Comparison of ENCODE assay signal across 25 cellular contexts in the genomic region with DNA sequence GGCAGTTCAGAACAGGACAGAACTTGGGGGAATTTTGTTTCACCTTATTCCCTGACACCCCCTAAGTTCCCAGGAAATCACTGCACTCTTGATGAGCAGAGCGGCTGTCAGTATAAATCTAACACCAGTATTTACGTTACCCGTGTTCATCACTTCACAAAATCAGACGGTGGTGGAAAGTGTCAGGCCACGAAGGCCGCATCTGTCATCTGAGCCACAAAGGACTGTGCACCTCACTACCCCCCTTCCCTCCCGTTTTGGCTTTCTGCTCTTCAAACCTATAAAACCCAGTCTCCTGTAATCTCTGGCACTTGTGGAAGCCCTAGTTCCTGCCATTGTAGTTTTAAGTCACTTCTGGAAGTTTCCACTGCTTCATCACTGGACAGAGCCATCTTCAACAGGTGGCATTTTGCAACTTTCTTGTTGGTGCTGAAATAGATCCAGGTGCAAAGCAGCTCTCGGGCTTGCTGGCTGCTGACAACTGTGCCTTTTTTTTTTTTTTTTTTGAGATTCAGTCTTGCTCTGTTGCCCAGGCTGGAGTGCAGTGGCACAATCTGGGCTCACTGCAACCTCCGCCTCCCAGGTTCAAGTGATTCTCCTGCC.
"Had no signal": no experiment of that assay in that cellular context is flagged by ENCODE, and none has a peak within 500 bp of the region (broad histone marks: within the 10 kb centered on the region; RNA-seq: fewer than 3 reads in every experiment).

No MANE protein-coding gene starts in this region.

- H3K4me1 Mint-ChIP-seq: stimulated activated naive CD8-positive, alpha-beta T cell treated with anti-CD3 and anti-CD28 coated beads, Interleukin-15, amount 100 ng/mL, for 72 hours had no signal

- H2AFZ ChIP-seq: hepatocyte, parathyroid adenoma had no signal

- H3K27ac Mint-ChIP-seq: nephron progenitor cell; stimulated activated naive B cell treated with anti-CD40 and anti-IgM and Interleukin-4, amounts not matched to agents 10 μg/mL and 1 μg/mL and 100 μg/mL, for 72 hours; stimulated activated naive CD8-positive, alpha-beta T cell treated with anti-CD3 and anti-CD28 coated beads, Interleukin-15, amount 100 ng/mL, for 72 hours had no signal

- DNase-seq: effector memory CD4-positive, alpha-beta T cell; erythroblast; foreskin melanocyte; head of caudate nucleus; left colon; left ventricle myocardium superior; mesenchymal stem cell; midbrain; nephron progenitor cell; retina; stimulated activated CD4-positive, alpha-beta T cell treated with anti-CD3 and anti-CD28 coated beads, Interleukin-15, amount 100 ng/mL, for 24 hours; stimulated activated CD4-positive, alpha-beta T cell treated with anti-CD3 and anti-CD28 coated beads, Interleukin-1b, Interleukin-23, amount 100 ng/mL, for 48 hours; stimulated activated CD4-positive, alpha-beta T cell treated with anti-CD3 and anti-CD28 coated beads, Interleukin-4, amount 100 ng/mL, for 4 hours; stimulated activated naive B cell treated with anti-CD40 and anti-IgM and Interleukin-4, amounts not matched to agents 10 μg/mL and 1 μg/mL and 100 μg/mL, for 72 hours; stimulated activated naive CD8-positive, alpha-beta T cell treated with anti-CD3 and anti-CD28 coated beads, Interleukin-15, amount 100 ng/mL, for 72 hours; testis; upper lobe of right lung had no signal

- H3K4me1 ChIP-seq: parathyroid adenoma, psoas muscle, spleen, testis, tibial nerve, upper lobe of right lung, vagina had no signal

- H3K9ac ChIP-seq: parathyroid adenoma had no signal

- H3K4me3 ChIP-seq: hepatocyte, lung, psoas muscle, spleen, testis, tibial nerve, upper lobe of right lung, vagina had no signal

- H3K9me3 Mint-ChIP-seq: nephron progenitor cell; stimulated activated naive B cell treated with anti-CD40 and anti-IgM and Interleukin-4, amounts not matched to agents 10 μg/mL and 1 μg/mL and 100 μg/mL, for 72 hours; stimulated activated naive CD8-positive, alpha-beta T cell treated with anti-CD3 and anti-CD28 coated beads, Interleukin-15, amount 100 ng/mL, for 72 hours had no signal

- H3K4me3 Mint-ChIP-seq: nephron progenitor cell; stimulated activated naive B cell treated with anti-CD40 and anti-IgM and Interleukin-4, amounts not matched to agents 10 μg/mL and 1 μg/mL and 100 μg/mL, for 72 hours; stimulated activated naive CD8-positive, alpha-beta T cell treated with anti-CD3 and anti-CD28 coated beads, Interleukin-15, amount 100 ng/mL, for 72 hours had no signal

- H3K4me2 ChIP-seq: hepatocyte had no signal

- H3K27me3 ChIP-seq: hepatocyte, spleen, testis, tibial nerve, upper lobe of right lung, vagina had no signal

- H3K27ac ChIP-seq: hepatocyte, parathyroid adenoma, psoas muscle, testis, tibial nerve, upper lobe of right lung, vagina had no signal

- ATAC-seq: left colon; left ventricle myocardium superior; psoas muscle; sciatic nerve; stimulated activated naive B cell treated with anti-CD40 and anti-IgM and Interleukin-4, amounts not matched to agents 10 μg/mL and 1 μg/mL and 100 μg/mL, for 72 hours; stimulated activated naive CD8-positive, alpha-beta T cell treated with anti-CD3 and anti-CD28 coated beads, Interleukin-15, amount 100 ng/mL, for 72 hours; upper lobe of right lung had no signal

- H3K9me3 ChIP-seq: psoas muscle, spleen, testis, tibial nerve, upper lobe of right lung, vagina had no signal

- H3K27me3 Mint-ChIP-seq: stimulated activated naive B cell treated with anti-CD40 and anti-IgM and Interleukin-4, amounts not matched to agents 10 μg/mL and 1 μg/mL and 100 μg/mL, for 72 hours; stimulated activated naive CD8-positive, alpha-beta T cell treated with anti-CD3 and anti-CD28 coated beads, Interleukin-15, amount 100 ng/mL, for 72 hours had no signal
